ENCODE assay signal across 16 cellular contexts in the genomic region with DNA sequence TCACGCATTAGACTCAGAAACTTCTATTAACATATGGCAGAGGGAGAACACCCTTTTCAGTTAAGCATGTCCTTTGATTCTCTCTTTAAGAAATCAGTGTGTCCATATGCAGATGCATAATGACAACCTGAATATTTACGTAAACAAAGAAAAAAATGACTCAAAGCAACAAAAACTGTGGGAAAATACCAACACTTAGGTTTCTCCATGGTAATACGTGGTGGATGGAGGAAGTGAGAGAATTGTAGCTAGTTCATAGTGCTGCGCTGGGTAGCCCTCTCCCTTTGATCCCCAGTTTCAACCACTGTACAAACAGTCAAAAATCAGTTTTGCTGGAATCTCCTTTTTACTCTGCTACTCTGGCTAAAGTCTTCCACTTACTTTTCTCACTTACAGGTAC. TPM values are rescaled to one million over a fixed set of nuclear protein-coding genes. Genes with fewer than 3 reads are reported as not detected.
DNase-seq lines count a peak whose midpoint lies in the region; ATAC-seq, FAIRE-seq and TF ChIP-seq lines count a peak whose summit lies in the region.
"Had no signal": no experiment of that assay in that cellular context is flagged by ENCODE, and none has a peak within 500 bp of the region (broad histone marks: within the 10 kb centered on the region; RNA-seq: fewer than 3 reads in every experiment).

No MANE protein-coding gene starts in this region.

- H3K27ac ChIP-seq in HepG2 (ENCODE audit: extremely low read length, insufficient read depth, low read length), result no peak overlapping the region
- no peak overlapping the region for H3K27ac ChIP-seq in right lobe of liver
- peak overlapping the region; percentile 84 for H3K27ac ChIP-seq in OCI-LY1 (ENCODE audit: low read depth, low read length, poor library complexity, severe bottlenecking)
- H3K27ac ChIP-seq in K562 (ENCODE audit: extremely low read depth, low read depth, low read length), result no peak overlapping the region
- H3K27ac ChIP-seq: upper lobe of right lung had no signal

- POLR2A ChIA-PET in HepG2 (lab: Yijun Ruan, JAX), result no interaction called here
- POLR2A ChIA-PET in K562 (lab: Yijun Ruan, JAX), result no interaction called here

- H3K9me3 ChIP-seq in HepG2 (ENCODE audit: low read length) (no peaks in the 10 kb centered on the region), right lobe of liver (no peaks in the 10 kb centered on the region), OCI-LY1 (ENCODE audit: low read length) (no peaks in the 10 kb centered on the region), K562 (replicated peaks; ENCODE audit: control insufficient read depth, insufficient read depth, low read depth, low read length) (no peaks in the 10 kb centered on the region)
- H3K9me3 ChIP-seq: upper lobe of right lung had no signal

- intact Hi-C loops in HepG2 (cut with micrococcal nuclease; ENCODE audit: unreplicated experiment) (no loop called here), right lobe of liver (cut with DNase I) (no loop called here), K562 (cut with micrococcal nuclease) (no loop called here)

- peak overlapping the region; percentile 88 to 95 (median 89); a peak in 3 of 6 replicates for H3K4me3 ChIP-seq in HepG2 (replicated peaks in 1 of 3; ENCODE audit: insufficient read depth in 1 of 3, low read depth in 2 of 3, low read length in 3 of 3)
- no peak overlapping the region for H3K4me3 ChIP-seq in right lobe of liver
- H3K4me3 ChIP-seq in OCI-LY1 (ENCODE audit: low read depth, low read length, poor library complexity, severe bottlenecking), result peak overlapping the region; percentile 91
- no peak overlapping the region for H3K4me3 ChIP-seq in K562

- no peak overlapping the region for H3K9ac ChIP-seq in HepG2 (ENCODE audit: insufficient read depth, low read depth, low read length)
- peak overlapping the region; percentile 88; the same call in 1 of the 2 replicates for H3K9ac ChIP-seq in OCI-LY1 (ENCODE audit: low read length)
- H3K9ac ChIP-seq in K562 (ENCODE audit: insufficient read depth in 1 of 2, low read depth in 2 of 2, low read length in 2 of 2), result no peak overlapping the region

- H3K36me3 ChIP-seq in HepG2 (replicated peaks in 1 of 2; ENCODE audit: control insufficient read depth in 1 of 2, insufficient read depth in 2 of 2, low read length in 2 of 2) (no peaks in the 10 kb centered on the region), right lobe of liver (no peaks in the 10 kb centered on the region), OCI-LY1 (ENCODE audit: insufficient read depth, low read length) (no peaks in the 10 kb centered on the region), K562 (ENCODE audit: control insufficient read depth, insufficient read depth, low read length) (no peaks in the 10 kb centered on the region)
- H3K36me3 ChIP-seq: upper lobe of right lung had no signal

- H3K9me2 ChIP-seq in OCI-LY1 (ENCODE audit: low read depth, low read length), result no peaks in the 10 kb centered on the region

- TF ChIP-seq EP300 in HepG2 (IDR thresholded peaks at IDR 0.05; ENCODE audit: low read depth in 2 of 2, low read length in 2 of 2), result no peak
- no peak for TF ChIP-seq EP300 in HepG2 (CRISPR knock-in tag; IDR thresholded peaks at IDR 0.05; ENCODE audit: borderline replicate concordance)
- TF ChIP-seq EP300 in K562 (IDR thresholded peaks at IDR 0.05; ENCODE audit: low read length), result no peak

- in situ Hi-C loops in HepG2 (cut with HindIII; ENCODE audit: extremely low pct_ligation_motif_present, low pct_unique_long_range_greater_than_20kb), result no loop called here
- in situ Hi-C loops in K562 (cut with MboI), result no loop called here

- CTCF ChIA-PET in HepG2 (lab: Yijun Ruan, JAX; ENCODE audit: low intra/inter-chr PET ratio, low total read pairs) (no interaction called here), K562 (lab: Yijun Ruan, JAX; ENCODE audit: low intra/inter-chr PET ratio) (no interaction called here)

- peaks cover 0 to under 1% of the 10 kb centered on the region in 2 experiments; a peak in 1 of 5 replicates for H3K27me3 ChIP-seq in HepG2 (ENCODE audit: control insufficient read depth in 1 of 2, insufficient read depth in 2 of 2, low read length in 2 of 2)
- no peaks in the 10 kb centered on the region for H3K27me3 ChIP-seq in right lobe of liver
- no peaks in the 10 kb centered on the region for H3K27me3 ChIP-seq in OCI-LY1 (ENCODE audit: insufficient read depth, low read length)
- no peaks in the 10 kb centered on the region for H3K27me3 ChIP-seq in K562 (ENCODE audit: control insufficient read depth in 2 of 2, insufficient read depth in 2 of 2, low read length in 2 of 2)
- H3K27me3 ChIP-seq: upper lobe of right lung had no signal

- no TSS peak for BruUV-seq in HepG2 (replicated peaks; lab: Mats Ljungman, UMichigan)
- BruUV-seq in K562 (replicated peaks; lab: Mats Ljungman, UMichigan), result no TSS peak

- FAIRE-seq in HepG2 (lab: Jason Lieb, UNC) (peak; percentile 4), K562 (lab: Jason Lieb, UNC) (peak; percentile 62)
- FAIRE-seq: TTC549 had no signal

- H3K4me1 ChIP-seq in HepG2 (ENCODE audit: insufficient read depth, low read length) (peaks cover 27% of the 10 kb centered on the region), right lobe of liver (peaks cover 0 to 12% (median 5%) of the 10 kb centered on the region in 4 donors), OCI-LY1 (ENCODE audit: insufficient read depth, low read length, severe bottlenecking) (peaks cover 44% of the 10 kb centered on the region), K562 (replicated peaks in 1 of 2; ENCODE audit: control insufficient read depth in 2 of 2, insufficient read depth in 2 of 2, low read length in 2 of 2) (peaks cover 25 to 30% of the 10 kb centered on the region in 2 experiments)

- H3K4me2 ChIP-seq in HepG2 (ENCODE audit: low read depth, low read length), result peak overlapping the region; percentile 95
- peak overlapping the region; percentile 91 for H3K4me2 ChIP-seq in OCI-LY1 (ENCODE audit: low read length)
- no peak overlapping the region for H3K4me2 ChIP-seq in K562 (ENCODE audit: insufficient read depth, low read length)

- TF ChIP-seq RAD21 in HepG2 (CRISPR knock-in tag; IDR thresholded peaks at IDR 0.05) (no peak), K562 (CRISPR knock-in tag; conservative IDR thresholded peaks at IDR 0.05 in 1 of 2, IDR thresholded peaks at IDR 0.05 in 1 of 2) (no peak)

- H2AFZ ChIP-seq in HepG2 (ENCODE audit: low read length) (peak overlapping the region; percentile 54), OCI-LY1 (ENCODE audit: low read length) (no peak overlapping the region), K562 (ENCODE audit: low read depth, low read length) (peak overlapping the region; percentile 49)

- WGBS in HepG2 (ENCODE audit: low lambda C conversion rate), result 38% methylated on average over 4 of the region's 4 CpGs
- 73% methylated on average over 4 of the region's 4 CpGs for WGBS in right lobe of liver (ENCODE audit: insufficient coverage, low coverage, low lambda C conversion rate, missing lambda C conversion rate)
- WGBS in K562 (ENCODE audit: insufficient coverage, low coverage, missing lambda C conversion rate), result 60% methylated on average over 3 of the region's 4 CpGs

- H3K9me1 ChIP-seq in K562 (ENCODE audit: control insufficient read depth, insufficient read depth, low read length), result no peaks in the 10 kb centered on the region

- TF ChIP-seq CTCF in HepG2 (CRISPR knock-in tag; IDR thresholded peaks at IDR 0.05) (no peak), right lobe of liver (IDR thresholded peaks at IDR 0.05) (no peak), OCI-LY1 (IDR thresholded peaks at IDR 0.05; ENCODE audit: low read length) (no peak), K562 (IDR thresholded peaks at IDR 0.05 in 2 of 3, conservative IDR thresholded peaks at IDR 0.05 in 1 of 3; ENCODE audit: insufficient read depth in 2 of 3, low read depth in 1 of 3, low read length in 3 of 3) (no peak)

- ATAC-seq in HepG2, result no peak
- no peak for ATAC-seq in right lobe of liver
- no peak for ATAC-seq in K562
- ATAC-seq in GM19035 (IDR thresholded peaks at IDR 0.05; ENCODE audit: unreplicated experiment), result no peak
- no peak for ATAC-seq in HG03521 (IDR thresholded peaks at IDR 0.05; ENCODE audit: unreplicated experiment)
- ATAC-seq: Right ventricle myocardium inferior, upper lobe of right lung had no signal

- H3F3A ChIP-seq in OCI-LY1 (ENCODE audit: insufficient read depth, low read length), result no peaks in the 10 kb centered on the region

- no peak for TF ChIP-seq POLR2A in HepG2 (IDR thresholded peaks at IDR 0.05; ENCODE audit: insufficient read depth in 1 of 2, low read depth in 2 of 2, low read length in 2 of 2)
- TF ChIP-seq POLR2A in right lobe of liver (IDR thresholded peaks at IDR 0.05), result no peak
- no peak for TF ChIP-seq POLR2A in K562 (conservative IDR thresholded peaks at IDR 0.05)

- H4K20me1 ChIP-seq in HepG2 (ENCODE audit: insufficient read depth, low read length) (peaks cover 12% of the 10 kb centered on the region), OCI-LY1 (ENCODE audit: insufficient read depth, low read length) (no peaks in the 10 kb centered on the region), K562 (replicated peaks; ENCODE audit: control insufficient read depth, insufficient read depth, low read length) (0 out of 2 replicates have a peak, but pooled peaks cover 5% of the 10 kb centered on the region)

- peaks cover 27% of the 10 kb centered on the region for H3K79me2 ChIP-seq in HepG2 (ENCODE audit: insufficient read depth, low read length)
- peaks cover 24% of the 10 kb centered on the region for H3K79me2 ChIP-seq in OCI-LY1 (ENCODE audit: insufficient read depth, low read length)
- H3K79me2 ChIP-seq in K562 (ENCODE audit: control insufficient read depth, insufficient read depth, low read length), result peaks cover 27% of the 10 kb centered on the region

- DNase-seq in HepG2 (ENCODE audit: low spot score) (no peak), right lobe of liver (no peak), K562 (ENCODE audit: extremely low read depth in 1 of 4, low spot score in 3 of 4) (no peak), NCI-H226 (no peak), Kasumi-1 (lab: John Stamatoyannopoulos, UW) (no peak)
- DNase-seq: activated CD8-positive, alpha-beta memory T cell treated with anti-CD3 and anti-CD28 coated beads, Interleukin-2, amount 50 U/mL, for 4 hours; aorta; NCI-H1694 treated with DMSO at 0.1 percent for 48 hours; NCI-H526; stimulated activated CD8-positive, alpha-beta memory T cell treated with anti-CD3 and anti-CD28 coated beads, Interleukin-4, amount 100 ng/mL, for 48 hours; upper lobe of right lung had no signal

RNA-seq across cellular contexts. Expression of gene MAP3K1, which starts 2.0 kb away (rescaled TPM):
- total RNA-seq in HepG2 (2016; rRNA removed; fragmentation: Illumina TruSeq; extraction: Trizol), result 30.3 and 44.1 TPM in 2 replicates
- total RNA-seq in HepG2 (2016; cell fraction: cytosol; rRNA removed; fragmentation: Illumina TruSeq; extraction: Trizol; ENCODE audit: low read depth), result 7.6 and 9.2 TPM in 2 replicates
- 27.7 and 42.7 TPM in 2 replicates for total RNA-seq in HepG2 (2016; cell fraction: insoluble cytoplasmic fraction; rRNA removed; fragmentation: Illumina TruSeq; extraction: Trizol)
- total RNA-seq in HepG2 (2016; cell fraction: membrane; rRNA removed; fragmentation: Illumina TruSeq; extraction: Trizol), result 9.3 and 10.6 TPM in 2 replicates
- total RNA-seq in HepG2 (2016; cell fraction: nucleus; rRNA removed; fragmentation: Illumina TruSeq; extraction: Trizol), result 31.4 and 33.7 TPM in 2 replicates
- polyA plus RNA-seq in HepG2 (2011; rRNA removed), result 11.9 and 16.4 TPM in 2 replicates
- polyA plus RNA-seq in HepG2 (2011; cell fraction: cytosol; rRNA removed), result 6.5 and 8.4 TPM in 2 replicates
- polyA plus RNA-seq in HepG2 (2011; cell fraction: nucleus; rRNA removed), result 11.8 and 12.7 TPM in 2 replicates
- polyA plus RNA-seq in HepG2 (2012), result 8.4 and 11.6 TPM in 2 replicates
- 0.38 and 0.71 TPM in 2 replicates for polyA plus RNA-seq in HepG2 (2016; cell fraction: cytosol; fragmentation: Illumina TruSeq; extraction: Trizol; ENCODE audit: low read depth)
- 21.9 and 24.5 TPM in 2 replicates for polyA plus RNA-seq in HepG2 (2016; cell fraction: insoluble cytoplasmic fraction; fragmentation: Illumina TruSeq; extraction: Trizol; ENCODE audit: low read depth)
- polyA plus RNA-seq in HepG2 (2016; cell fraction: membrane; fragmentation: Illumina TruSeq; extraction: Trizol; ENCODE audit: low read depth), result 2.2 and 2.8 TPM in 2 replicates
- 30.6 and 31.1 TPM in 2 replicates for polyA plus RNA-seq in HepG2 (2016; cell fraction: nucleus; fragmentation: Illumina TruSeq; extraction: Trizol; ENCODE audit: insufficient read depth, low read depth)
- 11.5 and 25.2 TPM in 2 replicates for polyA minus RNA-seq in HepG2 (2011; rRNA and poly(A)+ RNA removed; ENCODE audit: low replicate concordance)
- polyA minus RNA-seq in HepG2 (2011; cell fraction: cytosol; rRNA and poly(A)+ RNA removed), result 25.8 and 27.7 TPM in 2 replicates
- polyA minus RNA-seq in HepG2 (2011; cell fraction: nucleus; rRNA and poly(A)+ RNA removed), result 50.3 and 53.1 TPM in 2 replicates
- total RNA-seq in right lobe of liver, result 10 to 100 TPM in 1 of 6 experiments, 1 to 10 TPM in 5; 6.3 to 10.3 (median 8.3) TPM
- 6.2 and 19.0 TPM in 2 replicates for total RNA-seq in K562 (2011; cell fraction: chromatin; rRNA removed; ENCODE audit: low replicate concordance)
- 4.0 and 5.5 TPM in 2 replicates for total RNA-seq in K562 (2011; cell fraction: nucleolus; rRNA removed)
- 8.2 and 9.7 TPM in 2 replicates for total RNA-seq in K562 (2011; cell fraction: nucleoplasm; rRNA removed)
- 7.0 and 8.4 TPM in 2 replicates for total RNA-seq in K562 (2014; rRNA removed)
- total RNA-seq in K562 (2014; rRNA removed; fragmentation: Illumina TruSeq; extraction: Trizol), result 13.7 and 14.7 TPM in 2 replicates
- total RNA-seq in K562 (2015; rRNA removed; fragmentation: Illumina TruSeq; extraction: Trizol), result 13.5 and 13.9 TPM in 2 replicates
- total RNA-seq in K562 (2021), result 9.9 and 10.7 TPM in 2 replicates
- polyA plus RNA-seq in K562 (2011; rRNA removed), result 9.7 and 11.1 TPM in 2 replicates
- polyA plus RNA-seq in K562 (2011; cell fraction: cytosol; rRNA removed), result 2.5 and 5.2 TPM in 2 replicates
- polyA plus RNA-seq in K562 (2011; cell fraction: nucleus; rRNA removed), result 8.4 and 11.7 TPM in 2 replicates
- polyA plus RNA-seq in K562 (2012), result 5.0 TPM in 2 replicates
- 6.7 and 7.5 TPM in 2 replicates for polyA plus RNA-seq in K562 (2014; fragmentation: Illumina TruSeq; extraction: Trizol)
- 1 to 10 TPM; 3.9 to 6.9 TPM for polyA plus RNA-seq in K562 (2014; fragmentation: Nextera tagmentation; extraction: Ambion mirVana)
- 4.7 and 4.9 TPM in 2 replicates for polyA plus RNA-seq in K562 (2014; rRNA removed)
- polyA minus RNA-seq in K562 (2011; rRNA and poly(A)+ RNA removed), result 31.1 and 33.0 TPM in 2 replicates
- 9.0 and 11.6 TPM in 2 replicates for polyA minus RNA-seq in K562 (2011; cell fraction: cytosol; rRNA and poly(A)+ RNA removed)
- 8.8 and 15.7 TPM in 2 replicates for polyA minus RNA-seq in K562 (2011; cell fraction: nucleus; rRNA and poly(A)+ RNA removed)

Comparison
In these comparisons a context has a peak if more than half of its experiments do, and no peak if none do; other contexts are left out.
1. H3K4me3 ChIP-seq: peak in HepG2 (3 of 3) and OCI-LY1 (single experiment); none in right lobe of liver (0 of 3) and K562 (single experiment).
2. Of the 241 proteins assayed by ChIP-seq in both HepG2 and K562: peak only in HepG2: TCF7; only in K562: none; in both: none; in neither: 240.